ENCODE assay signal across 1 cellular context in genomic region chr14:92532490-92533163, GRCh38.
TF ChIP-seq lines count a peak whose summit lies in the region.

No MANE protein-coding gene starts in this region.

TF ChIP-seq in liver, 16 proteins besides CTCF, POLR2A, EP300 and RAD21 (continued from another document):
- TF ChIP-seq GABPA (IDR thresholded peaks at IDR 0.05 in 1 of 2, conservative IDR thresholded peaks at IDR 0.05 in 1 of 2): no peak
- peak; percentile 48 to 79 for TF ChIP-seq RXRA (IDR thresholded peaks at IDR 0.05)
- TF ChIP-seq, protein P1, sequence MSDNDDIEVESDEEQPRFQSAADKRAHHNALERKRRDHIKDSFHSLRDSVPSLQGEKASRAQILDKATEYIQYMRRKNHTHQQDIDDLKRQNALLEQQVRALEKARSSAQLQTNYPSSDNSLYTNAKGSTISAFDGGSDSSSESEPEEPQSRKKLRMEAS (IDR thresholded peaks at IDR 0.05): peak; percentile 62
- no peak for TF ChIP-seq FOXA1 (IDR thresholded peaks at IDR 0.05)
- TF ChIP-seq HNF4A (conservative IDR thresholded peaks at IDR 0.05): peak; percentile 40 to 70
- no peak for TF ChIP-seq FOXA2 (IDR thresholded peaks at IDR 0.05)
- no peak for TF ChIP-seq NR2F2 (IDR thresholded peaks at IDR 0.05)
- TF ChIP-seq ATF3 (IDR thresholded peaks at IDR 0.05): no peak
- no peak for TF ChIP-seq SP1 (IDR thresholded peaks at IDR 0.05)
- no peak for TF ChIP-seq JUND (IDR thresholded peaks at IDR 0.05)
- no peak for TF ChIP-seq ZBTB33 (IDR thresholded peaks at IDR 0.05)
- peak; percentile 25 for TF ChIP-seq YY1 (IDR thresholded peaks at IDR 0.05)
